In the genomic region with DNA sequence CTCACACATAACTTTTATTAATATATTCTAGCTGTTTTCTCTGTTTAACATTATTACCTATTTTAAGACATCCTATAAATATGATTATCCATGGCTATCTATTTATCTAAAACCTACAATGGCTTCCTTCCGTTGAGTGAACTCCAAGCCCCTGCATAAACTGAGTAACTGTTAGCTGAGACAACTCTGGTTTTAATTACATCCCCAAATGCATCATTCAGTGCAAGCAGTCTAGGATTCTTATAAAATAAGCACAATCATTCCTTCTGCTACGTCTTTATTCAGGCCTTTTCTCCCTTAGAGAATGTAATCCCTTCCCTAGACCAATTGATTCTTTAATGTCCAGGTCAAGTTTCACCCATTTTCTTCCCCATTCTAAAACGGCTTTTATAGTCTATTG, we compare ENCODE assay signal across 16 cellular contexts. TPM values are rescaled to one million over a fixed set of nuclear protein-coding genes. Genes with fewer than 3 reads are reported as not detected.
DNase-seq lines count a peak whose midpoint lies in the region; TF ChIP-seq lines count a peak whose summit lies in the region.
"Had no signal": no experiment of that assay in that cellular context is flagged by ENCODE, and none has a peak within 500 bp of the region (broad histone marks: within the 10 kb centered on the region; RNA-seq: fewer than 3 reads in every experiment).

No MANE protein-coding gene starts in this region.

- H2AK5ac ChIP-seq in mesenchymal stem cell (ENCODE audit: low read length, severe bottlenecking): no peak overlapping the region

- intact Hi-C loops in PC-9 (cut with micrococcal nuclease; ENCODE audit: unreplicated experiment): no loop called here
- intact Hi-C loops in activated T-helper 2 cell treated with anti-CD3 and anti-CD28 coated beads, Interferon-gamma antibody, Interleukin-2, Interleukin-4, amounts not matched to agents 10 μg/mL and 5 μg/mL and 100 μg/mL, durations not matched to agents 14 hours and 24 hours and 36 hours (cut with micrococcal nuclease): no loop called here

- POLR2A ChIA-PET in PC-9 (lab: Charles Lee; ENCODE audit: unreplicated experiment): no interaction called here

- H3F3A ChIP-seq in PC-9 (ENCODE audit: insufficient read depth, low read depth): no peaks in the 10 kb centered on the region

- no peaks in the 10 kb centered on the region for H3K9me2 ChIP-seq in PC-9 (ENCODE audit: insufficient read depth)

- H3K23ac ChIP-seq in mesenchymal stem cell (ENCODE audit: low read length in 2 of 2): no peak overlapping the region

- no TSS peak for BruUV-seq in PC-9 (replicated peaks; lab: Mats Ljungman, UMichigan)

- no peak overlapping the region for H3K4me3 Mint-ChIP-seq in activated T-helper 2 cell treated with anti-CD3 and anti-CD28 coated beads, Interferon-gamma antibody, Interleukin-2, Interleukin-4, amounts not matched to agents 10 μg/mL and 5 μg/mL and 100 μg/mL, durations not matched to agents 14 hours and 24 hours and 36 hours (ENCODE audit: low read depth)
- H3K4me3 Mint-ChIP-seq: CD4-positive, alpha-beta memory T cell; HFFc6 had no signal

- no peaks in the 10 kb centered on the region for H3K27me3 Mint-ChIP-seq in activated T-helper 2 cell treated with anti-CD3 and anti-CD28 coated beads, Interferon-gamma antibody, Interleukin-2, Interleukin-4, amounts not matched to agents 10 μg/mL and 5 μg/mL and 100 μg/mL, durations not matched to agents 14 hours and 24 hours and 36 hours (ENCODE audit: low read depth)
- H3K27me3 Mint-ChIP-seq: CD4-positive, alpha-beta memory T cell had no signal

- H3K4me2 ChIP-seq in PC-9: no peak overlapping the region
- H3K4me2 ChIP-seq in mesenchymal stem cell (ENCODE audit: low read length, poor library complexity, severe bottlenecking): no peak overlapping the region

- DNase-seq in EH (ENCODE audit: low read depth) (peak; percentile 6), PC-9 (no peak), adipocyte (ENCODE audit: low read depth) (peak; percentile 25), mesenchymal stem cell (no peak), kidney glomerular epithelial cell (lab: John Stamatoyannopoulos, UW) (no peak), NCI-H345 treated with DMSO at 0.1 percent for 48 hours (lab: John Stamatoyannopoulos, UW; ENCODE audit: unreplicated experiment) (no peak)
- DNase-seq in activated T-helper 2 cell treated with anti-CD3 and anti-CD28 coated beads, Interferon-gamma antibody, Interleukin-2, Interleukin-4, amounts not matched to agents 10 μg/mL and 5 μg/mL and 100 μg/mL, durations not matched to agents 14 hours and 24 hours and 36 hours (ENCODE audit: low spot score): no peak
- DNase-seq: ACHN; CD4-positive, alpha-beta memory T cell; DMS79 treated with DMSO at 0.1 percent for 48 hours; GDM1; HCEC 1CT; HFFc6 had no signal

- no peaks in the 10 kb centered on the region for H4K20me1 ChIP-seq in PC-9 (ENCODE audit: insufficient read depth)

- no peaks in the 10 kb centered on the region for H3K79me1 ChIP-seq in mesenchymal stem cell (replicated peaks; ENCODE audit: low read length, poor library complexity, severe bottlenecking)

- no peak overlapping the region for H4K91ac ChIP-seq in mesenchymal stem cell (ENCODE audit: low read length)

- 91% methylated on average over 2 of the region's 3 CpGs for WGBS in mesenchymal stem cell

- H3K9me3 ChIP-seq in PC-9 (ENCODE audit: insufficient read depth, low read depth) (no peaks in the 10 kb centered on the region), adipocyte (ENCODE audit: control insufficient read depth, low read length) (peaks cover 8% of the 10 kb centered on the region), mesenchymal stem cell (ENCODE audit: control insufficient read depth, low read length) (peaks cover 9% of the 10 kb centered on the region)

- H2AFZ ChIP-seq in PC-9 (0 out of 2 replicates have a peak overlapping the region, but pooled peaks have one; percentile 39), mesenchymal stem cell (ENCODE audit: low read depth, low read length) (no peak overlapping the region)

- H3K4me1 Mint-ChIP-seq in activated T-helper 2 cell treated with anti-CD3 and anti-CD28 coated beads, Interferon-gamma antibody, Interleukin-2, Interleukin-4, amounts not matched to agents 10 μg/mL and 5 μg/mL and 100 μg/mL, durations not matched to agents 14 hours and 24 hours and 36 hours (ENCODE audit: low read depth): no peaks in the 10 kb centered on the region
- H3K4me1 Mint-ChIP-seq: CD4-positive, alpha-beta memory T cell had no signal

- H3K4me3 ChIP-seq in PC-9 (no peak overlapping the region), adipocyte (ENCODE audit: low read length) (no peak overlapping the region), mesenchymal stem cell (ENCODE audit: insufficient read depth in 1 of 2, low read depth in 1 of 2, low read length in 2 of 2) (no peak overlapping the region)

- no peak overlapping the region for H3K18ac ChIP-seq in mesenchymal stem cell (ENCODE audit: low read depth in 1 of 2, low read length in 2 of 2)

- no peak overlapping the region for H3K4ac ChIP-seq in mesenchymal stem cell (ENCODE audit: low read depth in 1 of 2, low read length in 2 of 2)

- no peaks in the 10 kb centered on the region for H3K27me3 ChIP-seq in PC-9 (ENCODE audit: insufficient read depth, low read depth)
- H3K27me3 ChIP-seq in adipocyte (replicated peaks; ENCODE audit: control insufficient read depth, insufficient read depth, low read length): no peaks in the 10 kb centered on the region
- H3K27me3 ChIP-seq in mesenchymal stem cell (ENCODE audit: control insufficient read depth in 1 of 2, insufficient read depth in 1 of 2, low read length in 2 of 2): no peaks in the 10 kb centered on the region

- no peak overlapping the region for H2BK15ac ChIP-seq in mesenchymal stem cell (ENCODE audit: low read depth, poor library complexity, severe bottlenecking)

- no peak overlapping the region for H4K8ac ChIP-seq in mesenchymal stem cell (ENCODE audit: low read length)

- no peak overlapping the region for H3K14ac ChIP-seq in mesenchymal stem cell (ENCODE audit: low read length in 2 of 2)

- H3K9ac ChIP-seq in adipocyte (ENCODE audit: low read length): no peak overlapping the region
- no peak overlapping the region for H3K9ac ChIP-seq in mesenchymal stem cell (ENCODE audit: low read length)

- no peak overlapping the region for H2BK5ac ChIP-seq in mesenchymal stem cell (ENCODE audit: low read depth, low read length, poor library complexity, severe bottlenecking)

- H3K9me3 Mint-ChIP-seq in activated T-helper 2 cell treated with anti-CD3 and anti-CD28 coated beads, Interferon-gamma antibody, Interleukin-2, Interleukin-4, amounts not matched to agents 10 μg/mL and 5 μg/mL and 100 μg/mL, durations not matched to agents 14 hours and 24 hours and 36 hours: peaks cover 14% of the 10 kb centered on the region

- H3K79me2 ChIP-seq in PC-9 (ENCODE audit: low read depth): no peaks in the 10 kb centered on the region

- no peaks in the 10 kb centered on the region for H3K36me3 Mint-ChIP-seq in activated T-helper 2 cell treated with anti-CD3 and anti-CD28 coated beads, Interferon-gamma antibody, Interleukin-2, Interleukin-4, amounts not matched to agents 10 μg/mL and 5 μg/mL and 100 μg/mL, durations not matched to agents 14 hours and 24 hours and 36 hours (ENCODE audit: low read depth)
- H3K36me3 Mint-ChIP-seq: CD4-positive, alpha-beta memory T cell had no signal

- H3K36me3 ChIP-seq in PC-9 (ENCODE audit: low read depth) (no peaks in the 10 kb centered on the region), adipocyte (ENCODE audit: control insufficient read depth, insufficient read depth, low read length, severe bottlenecking) (no peaks in the 10 kb centered on the region), mesenchymal stem cell (ENCODE audit: control insufficient read depth in 1 of 2, insufficient read depth in 2 of 2, low read depth in 1 of 2, low read length in 2 of 2) (no peaks in the 10 kb centered on the region)

- H3K27ac ChIP-seq in PC-9 (no peak overlapping the region), mesenchymal stem cell (ENCODE audit: low read length, poor library complexity, severe bottlenecking) (peak overlapping the region; percentile 91)
- H3K27ac ChIP-seq: C4-2B had no signal

- no peaks in the 10 kb centered on the region for H3K4me1 ChIP-seq in PC-9 (replicated peaks; ENCODE audit: insufficient read depth)
- peaks cover 32% of the 10 kb centered on the region for H3K4me1 ChIP-seq in adipocyte (ENCODE audit: control insufficient read depth, insufficient read depth, low read length)
- peaks cover 1% of the 10 kb centered on the region for H3K4me1 ChIP-seq in mesenchymal stem cell (ENCODE audit: control insufficient read depth, insufficient read depth, low read depth, low read length)

- H3K27ac Mint-ChIP-seq in activated T-helper 2 cell treated with anti-CD3 and anti-CD28 coated beads, Interferon-gamma antibody, Interleukin-2, Interleukin-4, amounts not matched to agents 10 μg/mL and 5 μg/mL and 100 μg/mL, durations not matched to agents 14 hours and 24 hours and 36 hours: no peak overlapping the region
- H3K27ac Mint-ChIP-seq: CD4-positive, alpha-beta memory T cell had no signal

- H2BK12ac ChIP-seq in mesenchymal stem cell (ENCODE audit: low read length in 2 of 2): no peak overlapping the region

- CTCF ChIA-PET in PC-9 (lab: Charles Lee): no interaction called here

- TF ChIP-seq CTCF in PC-9 (conservative IDR thresholded peaks at IDR 0.05): no peak

- no peak overlapping the region for H2BK120ac ChIP-seq in mesenchymal stem cell (ENCODE audit: low read depth, low read length)

RNA-seq across cellular contexts. Expression of a gene that starts 57.6 kb away (rescaled TPM):
- not detected in 2 replicates for total RNA-seq in PC-9 (2021)
- 0.06 TPM for polyA plus RNA-seq in mesenchymal stem cell (2013, experiment 1 of 2)
- polyA plus RNA-seq in mesenchymal stem cell (2013, experiment 2 of 2): 0.08 TPM
- total RNA-seq in activated T-helper 2 cell treated with anti-CD3 and anti-CD28 coated beads, Interferon-gamma antibody, Interleukin-2, Interleukin-4, amounts not matched to agents 10 μg/mL and 5 μg/mL and 100 μg/mL, durations not matched to agents 14 hours and 24 hours and 36 hours: not detected in 2 replicates
- total RNA-seq: CD4-positive, alpha-beta memory T cell; H4; HFFc6; HT1080 had no signal
- polyA plus RNA-seq: CD4-positive, alpha-beta memory T cell had no signal

Comparison
In these comparisons a context has a peak if more than half of its experiments do, and no peak if none do; other contexts are left out.
1. DNase-seq: peak in EH (single experiment) and adipocyte (single experiment); none in PC-9 (0 of 2), mesenchymal stem cell (single experiment), kidney glomerular epithelial cell (single experiment), NCI-H345 treated with DMSO at 0.1 percent for 48 hours (single experiment) and activated T-helper 2 cell treated with anti-CD3 and anti-CD28 coated beads, Interferon-gamma antibody, Interleukin-2, Interleukin-4, amounts not matched to agents 10 μg/mL and 5 μg/mL and 100 μg/mL, durations not matched to agents 14 hours and 24 hours and 36 hours (single experiment).